In genomic region chr1:239560921-239561320, GRCh38 we compare ENCODE assay signal across 20 cellular contexts.
"Had no signal": no experiment of that assay in that cellular context is flagged by ENCODE, and none has a peak within 500 bp of the region (broad histone marks: within the 10 kb centered on the region; RNA-seq: fewer than 3 reads in every experiment).

No MANE protein-coding gene starts in this region.

- ATAC-seq: HepG2, SK-N-SH treated with all-trans-retinoic acid at 6 μM for 48 hours had no signal

- DNase-seq: IMR-90, Kasumi-1, MM.1S, NCI-H1092 treated with DMSO at 0.1 percent for 48 hours, NCI-H1436, NCI-H187, NCI-H2029, NCI-H2081 treated with DMSO at 0.1 percent for 48 hours, NCI-H2171, NCI-H226, NCI-H446, NCI-H510A, NCI-H524 treated with DMSO at 0.1 percent for 48 hours, NCI-H69, NCI-H774, Right ventricle myocardium superior, RPMI8226 had no signal

- H3K4me2 ChIP-seq: KMS-11 had no signal

- H3K27ac ChIP-seq: KMS-11 had no signal
